In the genomic region with DNA sequence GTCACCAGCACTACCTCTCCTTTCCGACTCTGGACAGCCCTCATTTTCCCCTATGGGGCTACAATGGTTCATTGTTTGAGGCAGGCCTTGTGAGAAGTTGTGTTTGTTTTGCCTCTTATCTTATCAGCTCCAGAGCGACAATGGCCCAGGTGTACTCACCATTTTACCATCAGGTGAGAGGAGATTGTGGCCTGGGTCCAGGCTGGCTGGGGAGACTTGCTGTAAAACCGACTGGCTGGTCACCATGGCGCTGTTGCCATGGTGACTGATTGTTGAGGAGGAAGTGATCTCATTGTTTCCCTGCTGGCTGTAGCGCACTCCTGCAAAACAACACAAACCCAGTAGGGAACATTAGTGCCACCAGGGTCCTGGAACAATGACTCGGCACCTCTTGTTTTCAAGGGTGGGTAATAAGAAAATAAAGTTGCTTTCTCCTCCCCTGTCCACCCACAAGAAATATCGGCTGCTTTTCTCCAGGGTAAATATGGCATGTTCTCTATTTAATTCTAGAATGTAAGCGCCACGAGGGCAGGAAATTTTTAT, we compare ENCODE assay signal across 8 cellular contexts. TPM values are rescaled to one million over a fixed set of nuclear protein-coding genes. Genes with fewer than 3 reads are reported as not detected.
DNase-seq lines count a peak whose midpoint lies in the region; ATAC-seq and TF ChIP-seq lines count a peak whose summit lies in the region.

No MANE protein-coding gene starts in this region.

- TF ChIP-seq POLR2A in right lobe of liver (IDR thresholded peaks at IDR 0.05) (no peak), lower leg skin (IDR thresholded peaks at IDR 0.05) (no peak)

- WGBS in right lobe of liver (ENCODE audit: insufficient coverage, low coverage, low lambda C conversion rate, missing lambda C conversion rate), result 65% methylated on average over 5 of the region's 9 CpGs
- WGBS in lower leg skin, 2 donors, result 62 to 67% methylated on average over 9 of the region's 9 CpGs

- H3K4me3 Mint-ChIP-seq in WTC11, result no peak overlapping the region; the same call in 1 of the 2 replicates

- H3K27me3 Mint-ChIP-seq in WTC11 (ENCODE audit: low read depth), result no peaks in the 10 kb centered on the region

- H3K36me3 ChIP-seq in right lobe of liver, result no peaks in the 10 kb centered on the region

- H3K36me3 Mint-ChIP-seq in WTC11, result 0 out of 2 replicates have a peak, but pooled peaks cover 3% of the 10 kb centered on the region

- H3K27ac ChIP-seq in right lobe of liver, result peak overlapping the region in 1 of 3 donors; percentile 97

- TF ChIP-seq CTCF in WTC11 (IDR thresholded peaks at IDR 0.05), result no peak
- no peak for TF ChIP-seq CTCF in right lobe of liver (IDR thresholded peaks at IDR 0.05)
- no peak for TF ChIP-seq CTCF in GM13977 (IDR thresholded peaks at IDR 0.05; ENCODE audit: extremely low read depth, insufficient read depth, missing control alignments)
- TF ChIP-seq CTCF in lower leg skin (IDR thresholded peaks at IDR 0.05), result no peak

- H3K9me3 Mint-ChIP-seq in WTC11, result peaks cover 6% of the 10 kb centered on the region

- H3K4me3 ChIP-seq in right lobe of liver, result no peak overlapping the region
- H3K4me3 ChIP-seq in lower leg skin (ENCODE audit: low read depth, poor library complexity, severe bottlenecking), result no peak overlapping the region

- ATAC-seq in WTC11 (peak; percentile 93), right lobe of liver (peak in 1 of 4 donors; percentile 2)

- H3K27ac Mint-ChIP-seq in WTC11, result peak overlapping the region; percentile 93

- H3K4me1 Mint-ChIP-seq in WTC11, result peaks cover 21% of the 10 kb centered on the region

- in situ Hi-C loops in GM13977 (cut with MboI; ENCODE audit: low pct_unique_long_range_greater_than_20kb, low sequenced_read_pairs, unreplicated experiment), result no loop called here

- peaks cover 0 to 63% (median 30%) of the 10 kb centered on the region in 4 donors for H3K4me1 ChIP-seq in right lobe of liver

- H3K27me3 ChIP-seq in right lobe of liver, result no peaks in the 10 kb centered on the region

- POLR2A ChIA-PET in WTC11 (lab: Charles Lee), result no interaction called here

- DNase-seq in DMS153 (lab: John Stamatoyannopoulos, UW), result peak; percentile 96
- DNase-seq in NCI-H1105 treated with DMSO at 0.1 percent for 48 hours (lab: John Stamatoyannopoulos, UW), result peak; percentile 78
- DNase-seq in WTC11 (ENCODE audit: low spot score), result peak; percentile 71
- peak; percentile 63 to 73 (median 70) for DNase-seq in right lobe of liver
- DNase-seq in GM13977 (ENCODE audit: low spot score), result no peak
- DNase-seq in 8988T, result no peak
- DNase-seq in lower leg skin (ENCODE audit: low spot score in 2 of 2), result no peak
- DNase-seq in GOT3 (lab: John Stamatoyannopoulos, UW), result no peak

- CTCF ChIA-PET in WTC11 (lab: Charles Lee), result no interaction called here

- intact Hi-C loops in right lobe of liver (cut with DNase I) (no loop called here), lower leg skin (cut with DNase I; ENCODE audit: low total_unique reads) (no loop called here)

- H3K9me3 ChIP-seq in right lobe of liver, result no peaks in the 10 kb centered on the region

TF ChIP-seq in WTC11, 78 proteins besides CTCF, POLR2A, EP300 and RAD21:
- TF ChIP-seq ZNF416 (CRISPR knock-in tag; IDR thresholded peaks at IDR 0.05), result no peak
- no peak for TF ChIP-seq GTF2I (CRISPR knock-in tag; conservative IDR thresholded peaks at IDR 0.05)
- TF ChIP-seq, protein P1, sequence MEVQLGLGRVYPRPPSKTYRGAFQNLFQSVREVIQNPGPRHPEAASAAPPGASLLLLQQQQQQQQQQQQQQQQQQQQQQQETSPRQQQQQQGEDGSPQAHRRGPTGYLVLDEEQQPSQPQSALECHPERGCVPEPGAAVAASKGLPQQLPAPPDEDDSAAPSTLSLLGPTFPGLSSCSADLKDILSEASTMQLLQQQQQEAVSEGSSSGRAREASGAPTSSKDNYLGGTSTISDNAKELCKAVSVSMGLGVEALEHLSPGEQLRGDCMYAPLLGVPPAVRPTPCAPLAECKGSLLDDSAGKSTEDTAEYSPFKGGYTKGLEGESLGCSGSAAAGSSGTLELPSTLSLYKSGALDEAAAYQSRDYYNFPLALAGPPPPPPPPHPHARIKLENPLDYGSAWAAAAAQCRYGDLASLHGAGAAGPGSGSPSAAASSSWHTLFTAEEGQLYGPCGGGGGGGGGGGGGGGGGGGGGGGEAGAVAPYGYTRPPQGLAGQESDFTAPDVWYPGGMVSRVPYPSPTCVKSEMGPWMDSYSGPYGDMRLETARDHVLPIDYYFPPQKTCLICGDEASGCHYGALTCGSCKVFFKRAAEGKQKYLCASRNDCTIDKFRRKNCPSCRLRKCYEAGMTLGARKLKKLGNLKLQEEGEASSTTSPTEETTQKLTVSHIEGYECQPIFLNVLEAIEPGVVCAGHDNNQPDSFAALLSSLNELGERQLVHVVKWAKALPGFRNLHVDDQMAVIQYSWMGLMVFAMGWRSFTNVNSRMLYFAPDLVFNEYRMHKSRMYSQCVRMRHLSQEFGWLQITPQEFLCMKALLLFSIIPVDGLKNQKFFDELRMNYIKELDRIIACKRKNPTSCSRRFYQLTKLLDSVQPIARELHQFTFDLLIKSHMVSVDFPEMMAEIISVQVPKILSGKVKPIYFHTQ (CRISPR knock-in tag; IDR thresholded peaks at IDR 0.05), result no peak
- no peak for TF ChIP-seq RELA (CRISPR knock-in tag; IDR thresholded peaks at IDR 0.05; ENCODE audit: borderline replicate concordance)
- TF ChIP-seq JUN (CRISPR knock-in tag; IDR thresholded peaks at IDR 0.05), result no peak
- TF ChIP-seq, protein P2, sequence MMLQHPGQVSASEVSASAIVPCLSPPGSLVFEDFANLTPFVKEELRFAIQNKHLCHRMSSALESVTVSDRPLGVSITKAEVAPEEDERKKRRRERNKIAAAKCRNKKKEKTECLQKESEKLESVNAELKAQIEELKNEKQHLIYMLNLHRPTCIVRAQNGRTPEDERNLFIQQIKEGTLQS (CRISPR knock-in tag; conservative IDR thresholded peaks at IDR 0.05), result no peak
- no peak for TF ChIP-seq ZNF263 (CRISPR knock-in tag; IDR thresholded peaks at IDR 0.05; ENCODE audit: low read depth)

RNA-seq across cellular contexts. Expression of a gene that starts 34.4 kb away (rescaled TPM):
- 0.14 to 0.26 TPM (median 0.23 TPM) in 3 replicates for total RNA-seq in WTC11 (2021)
- total RNA-seq in right lobe of liver, result 1 to 10 TPM; 5.2 to 7.0 (median 5.7) TPM
- not detected for total RNA-seq in lower leg skin

Comparison
In these comparisons a context has a peak if more than half of its experiments do, and no peak if none do; other contexts are left out.
1. DNase-seq: peak in DMS153 (single experiment), NCI-H1105 treated with DMSO at 0.1 percent for 48 hours (single experiment), WTC11 (single experiment) and right lobe of liver (3 of 3); none in GM13977 (single experiment), 8988T (single experiment), lower leg skin (0 of 2) and GOT3 (single experiment).